In genomic region chr10:22649390-22649841, GRCh38 we compare ENCODE assay signal across 9 cellular contexts.
DNase-seq lines count a peak whose midpoint lies in the region; ATAC-seq and TF ChIP-seq lines count a peak whose summit lies in the region.
"Had no signal": no experiment of that assay in that cellular context is flagged by ENCODE, and none has a peak within 500 bp of the region (broad histone marks: within the 10 kb centered on the region; RNA-seq: fewer than 3 reads in every experiment).

No MANE protein-coding gene starts in this region.

- no peak overlapping the region for H3K4me3 ChIP-seq in mesenchymal stem cell (ENCODE audit: insufficient read depth in 1 of 2, low read depth in 1 of 2, low read length in 2 of 2)
- H3K4me3 ChIP-seq in upper lobe of right lung: no peak overlapping the region

- H3K18ac ChIP-seq in mesenchymal stem cell (ENCODE audit: low read depth in 1 of 2, low read length in 2 of 2): peak overlapping the region in 1 of 2 experiments; percentile 0

- peak overlapping the region in 1 of 2 experiments; percentile 35 for H3K14ac ChIP-seq in mesenchymal stem cell (ENCODE audit: low read length in 2 of 2)

- H3K4me3 Mint-ChIP-seq in activated CD8-positive, alpha-beta T cell treated with anti-CD3 and anti-CD28 coated beads for 36 hours: peak overlapping the region; percentile 69

- H3K36me3 Mint-ChIP-seq in activated CD8-positive, alpha-beta T cell treated with anti-CD3 and anti-CD28 coated beads for 36 hours (ENCODE audit: low read depth): peaks cover 50% of the 10 kb centered on the region

- H4K91ac ChIP-seq in mesenchymal stem cell (ENCODE audit: low read length): peak overlapping the region; percentile 30

- no peak overlapping the region for H3K23ac ChIP-seq in mesenchymal stem cell (ENCODE audit: low read length in 2 of 2)

- TF ChIP-seq CTCF in activated CD8-positive, alpha-beta T cell treated with anti-CD3 and anti-CD28 coated beads for 36 hours (IDR thresholded peaks at IDR 0.05): no peak
- TF ChIP-seq CTCF in upper lobe of right lung (IDR thresholded peaks at IDR 0.05): no peak

- intact Hi-C loops in activated CD8-positive, alpha-beta T cell treated with anti-CD3 and anti-CD28 coated beads for 36 hours (cut with micrococcal nuclease): loop anchor here (5.0 to 10.0 kb wide), 4 partner anchors 33 to 335 kb away; partner anchors contain the start of gene PIP4K2A
- intact Hi-C loops in upper lobe of right lung (cut with DNase I): no loop called here

- peaks cover 89% of the 10 kb centered on the region for H3K4me1 Mint-ChIP-seq in activated CD8-positive, alpha-beta T cell treated with anti-CD3 and anti-CD28 coated beads for 36 hours (ENCODE audit: low read depth)

- DNase-seq in activated effector memory CD4-positive, alpha-beta T cell treated with anti-CD3 and anti-CD28 coated beads, Interleukin-2, amount 50 U/mL, for 16 hours: peak; percentile 74
- DNase-seq in activated effector memory CD4-positive, alpha-beta T cell treated with Interleukin-2 at 50 U/mL for 16 hours: no peak
- peak; percentile 71 for DNase-seq in activated CD8-positive, alpha-beta T cell treated with anti-CD3 and anti-CD28 coated beads for 36 hours
- DNase-seq in mesenchymal stem cell (no peak), upper lobe of right lung (no peak)
- DNase-seq: NCI-H187 had no signal

- no peak overlapping the region for H2BK120ac ChIP-seq in mesenchymal stem cell (ENCODE audit: low read depth, low read length)

- no peak overlapping the region for H2BK15ac ChIP-seq in mesenchymal stem cell (ENCODE audit: low read depth, poor library complexity, severe bottlenecking)

- peak overlapping the region; percentile 99 for H3K27ac Mint-ChIP-seq in activated CD8-positive, alpha-beta T cell treated with anti-CD3 and anti-CD28 coated beads for 36 hours

- H3K9me3 Mint-ChIP-seq in activated CD8-positive, alpha-beta T cell treated with anti-CD3 and anti-CD28 coated beads for 36 hours: no peaks in the 10 kb centered on the region

- H2AFZ ChIP-seq in mesenchymal stem cell (ENCODE audit: low read depth, low read length): no peak overlapping the region

- CTCF ChIA-PET in activated CD8-positive, alpha-beta T cell treated with anti-CD3 and anti-CD28 coated beads for 36 hours (lab: Charles Lee): interaction anchor here (0.6 to 7.0 kb wide), 9 partner anchors 9 to 75 kb away, joined by 3 to 32 read pairs (median 5); no protein-coding TSS in a partner anchor

- H3K27me3 ChIP-seq in mesenchymal stem cell (ENCODE audit: control insufficient read depth in 1 of 2, insufficient read depth in 1 of 2, low read length in 2 of 2): no peaks in the 10 kb centered on the region
- H3K27me3 ChIP-seq in upper lobe of right lung: no peaks in the 10 kb centered on the region

- H3K4ac ChIP-seq in mesenchymal stem cell (ENCODE audit: low read depth in 1 of 2, low read length in 2 of 2): peak overlapping the region in 1 of 2 experiments; percentile 39

- POLR2A ChIA-PET in activated CD8-positive, alpha-beta T cell treated with anti-CD3 and anti-CD28 coated beads for 36 hours (lab: Charles Lee): interaction anchor here (0.9 to 8.0 kb wide), 13 partner anchors 8 to 64 kb away, joined by 3 to 48 read pairs (median 6); partner anchors contain the start of gene PIP4K2A

- H3K4me2 ChIP-seq in mesenchymal stem cell (ENCODE audit: low read length, poor library complexity, severe bottlenecking): peak overlapping the region; percentile 27

- H3K9me3 ChIP-seq in mesenchymal stem cell (ENCODE audit: control insufficient read depth, low read length): no peaks in the 10 kb centered on the region
- H3K9me3 ChIP-seq in upper lobe of right lung: no peaks in the 10 kb centered on the region

- peak overlapping the region; percentile 4 for H2BK5ac ChIP-seq in mesenchymal stem cell (ENCODE audit: low read depth, low read length, poor library complexity, severe bottlenecking)

- H4K8ac ChIP-seq in mesenchymal stem cell (ENCODE audit: low read length): no peak overlapping the region

- no peaks in the 10 kb centered on the region for H3K27me3 Mint-ChIP-seq in activated CD8-positive, alpha-beta T cell treated with anti-CD3 and anti-CD28 coated beads for 36 hours

- H3K79me1 ChIP-seq in mesenchymal stem cell (replicated peaks; ENCODE audit: low read length, poor library complexity, severe bottlenecking): peaks cover 21% of the 10 kb centered on the region

- peaks cover 0 to 7% of the 10 kb centered on the region in 2 experiments for H3K36me3 ChIP-seq in mesenchymal stem cell (ENCODE audit: control insufficient read depth in 1 of 2, insufficient read depth in 2 of 2, low read depth in 1 of 2, low read length in 2 of 2)
- no peaks in the 10 kb centered on the region for H3K36me3 ChIP-seq in upper lobe of right lung

- H3K27ac ChIP-seq in mesenchymal stem cell (ENCODE audit: low read length, poor library complexity, severe bottlenecking) (peak overlapping the region; percentile 82), upper lobe of right lung (no peak overlapping the region)

- H3K4me1 ChIP-seq in mesenchymal stem cell (ENCODE audit: control insufficient read depth, insufficient read depth, low read depth, low read length) (peaks cover 20% of the 10 kb centered on the region), upper lobe of right lung (peaks cover 48% of the 10 kb centered on the region)

- H2AK5ac ChIP-seq in mesenchymal stem cell (ENCODE audit: low read length, severe bottlenecking): peak overlapping the region; percentile 73

- peak overlapping the region in 1 of 2 experiments; percentile 79 for H2BK12ac ChIP-seq in mesenchymal stem cell (ENCODE audit: low read length in 2 of 2)

- peak overlapping the region; percentile 72 for H3K9ac ChIP-seq in mesenchymal stem cell (ENCODE audit: low read length)

- peak; percentile 30 for ATAC-seq in activated CD8-positive, alpha-beta T cell treated with anti-CD3 and anti-CD28 coated beads for 36 hours
- ATAC-seq in upper lobe of right lung (peak; percentile 40), GM18867 (IDR thresholded peaks at IDR 0.05; ENCODE audit: unreplicated experiment) (no peak), SK-N-SH treated with all-trans-retinoic acid at 6 μM for 48 hours (no peak), HG03175 (IDR thresholded peaks at IDR 0.05; ENCODE audit: unreplicated experiment) (no peak)

- WGBS in mesenchymal stem cell: 86% methylated on average over 9 of the region's 9 CpGs

TF ChIP-seq in SK-N-SH treated with all-trans-retinoic acid at 6 μM for 48 hours, 23 proteins besides CTCF, POLR2A, EP300 and RAD21:
- TF ChIP-seq OSR1 (CRISPR knock-in tag; IDR thresholded peaks at IDR 0.05) (no peak), TOX (CRISPR knock-in tag; IDR thresholded peaks at IDR 0.05; ENCODE audit: borderline replicate concordance) (no peak), CSDC2 (CRISPR knock-in tag; IDR thresholded peaks at IDR 0.05) (no peak), TCF4 (CRISPR knock-in tag; IDR thresholded peaks at IDR 0.05; ENCODE audit: borderline replicate concordance) (no peak)

Comparison
In these comparisons a context has a peak if more than half of its experiments do, and no peak if none do; other contexts are left out.
1. DNase-seq: peak in activated effector memory CD4-positive, alpha-beta T cell treated with anti-CD3 and anti-CD28 coated beads, Interleukin-2, amount 50 U/mL, for 16 hours (single experiment) and activated CD8-positive, alpha-beta T cell treated with anti-CD3 and anti-CD28 coated beads for 36 hours (single experiment); none in activated effector memory CD4-positive, alpha-beta T cell treated with Interleukin-2 at 50 U/mL for 16 hours (single experiment), mesenchymal stem cell (single experiment) and upper lobe of right lung (single experiment).
2. ATAC-seq: peak in activated CD8-positive, alpha-beta T cell treated with anti-CD3 and anti-CD28 coated beads for 36 hours (single experiment) and upper lobe of right lung (single experiment); none in GM18867 (single experiment), SK-N-SH treated with all-trans-retinoic acid at 6 μM for 48 hours (single experiment) and HG03175 (single experiment).